ENCODE assay signal across 1 cellular context in the genomic region with DNA sequence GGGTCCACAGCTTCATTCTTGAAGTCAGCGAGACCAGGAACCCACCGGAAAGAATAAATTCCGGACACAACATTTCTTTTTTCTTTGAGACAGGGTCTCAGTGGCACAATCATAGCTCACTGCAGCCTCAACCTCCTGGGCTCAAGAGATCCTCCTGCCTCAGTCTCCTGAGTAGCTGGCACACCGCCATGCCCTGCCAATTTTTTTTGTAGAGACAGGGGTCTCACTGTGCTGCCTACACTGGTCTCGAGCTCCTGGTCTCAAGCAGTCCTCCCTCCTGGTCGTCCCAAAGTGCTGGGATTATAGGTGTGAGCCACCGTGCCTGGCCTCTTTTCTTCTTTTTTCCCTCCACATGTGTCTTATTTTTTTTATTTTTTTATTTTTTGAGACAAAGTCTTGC.
TF ChIP-seq lines count a peak whose summit lies in the region.

No MANE protein-coding gene starts in this region.

TF ChIP-seq in endothelial cell of umbilical vein, 7 proteins besides CTCF, POLR2A, EP300 and RAD21:
- TF ChIP-seq EZH2 (IDR thresholded peaks at IDR 0.05; ENCODE audit: borderline replicate concordance, low read depth, low read length, severe bottlenecking) (no peak), FOS (IDR thresholded peaks at IDR 0.05; ENCODE audit: borderline replicate concordance, insufficient read depth, low read length) (no peak), POLR2AphosphoS5 (IDR thresholded peaks at IDR 0.05; ENCODE audit: insufficient read depth, low read depth, low read length) (no peak), MAX (IDR thresholded peaks at IDR 0.05; ENCODE audit: insufficient read depth, insufficient read length) (no peak), JUN (IDR thresholded peaks at IDR 0.05; ENCODE audit: borderline replicate concordance, insufficient read depth, insufficient read length, low read depth) (no peak), MYC (IDR thresholded peaks at IDR 0.05; ENCODE audit: low read depth, low read length) (no peak), GATA2 (IDR thresholded peaks at IDR 0.05; ENCODE audit: insufficient read depth, insufficient read length, low read depth, low read length) (no peak)
